Comparison of ENCODE assay signal across 11 cellular contexts in genomic region chr1:54289939-54290233, GRCh38.
DNase-seq lines count a peak whose midpoint lies in the region; ATAC-seq and TF ChIP-seq lines count a peak whose summit lies in the region.
"Had no signal": no experiment of that assay in that cellular context is flagged by ENCODE, and none has a peak within 500 bp of the region (broad histone marks: within the 10 kb centered on the region; RNA-seq: fewer than 3 reads in every experiment).

No MANE protein-coding gene starts in this region.

- no CpG with 5 or more reads among the region's 1 CpG for WGBS in IMR-90 (ENCODE audit: extremely low coverage in 2 of 2, insufficient read length in 1 of 2), 2 experiments
- WGBS in SK-N-SH (ENCODE audit: low lambda C conversion rate), result 100% methylated on average over 1 of the region's 1 CpG

- peaks cover 7% of the 10 kb centered on the region; the same call in 1 of the 2 replicates for H3K79me2 ChIP-seq in SK-N-SH (ENCODE audit: insufficient read depth)

- TF ChIP-seq RAD21 in IMR-90 (IDR thresholded peaks at IDR 0.05; ENCODE audit: low read length) (no peak), SK-N-SH (IDR thresholded peaks at IDR 0.05; ENCODE audit: low read length) (no peak)

- H3K23ac ChIP-seq in IMR-90 (ENCODE audit: low read depth, low read length), result no peak overlapping the region

- H3K27ac ChIP-seq in IMR-90 (ENCODE audit: insufficient read depth, low read length), result no peak overlapping the region
- H3K27ac ChIP-seq in colonic mucosa, result peak overlapping the region; percentile 36
- H3K27ac ChIP-seq in SK-N-SH (ENCODE audit: low read depth in 2 of 2, low read length in 1 of 2), result peak overlapping the region in 1 of 2 experiments; percentile 70; a peak in 1 of 4 replicates

- no peak overlapping the region for H3K4me3 ChIP-seq in IMR-90 (ENCODE audit: insufficient read depth, low read depth, low read length)
- H3K4me3 ChIP-seq in colonic mucosa, result no peak overlapping the region
- H3K4me3 ChIP-seq in SK-N-SH (ENCODE audit: low read depth in 2 of 2, low read length in 1 of 2), result no peak overlapping the region
- H3K4me3 ChIP-seq: smooth muscle cell had no signal

- dilution Hi-C loops in IMR-90 (cut with HindIII; ENCODE audit: low sequenced_read_pairs, unreplicated experiment), result no loop called here

- H3K27me3 ChIP-seq in IMR-90 (ENCODE audit: control insufficient read depth, insufficient read depth, low read length) (no peaks in the 10 kb centered on the region), colonic mucosa (no peaks in the 10 kb centered on the region), SK-N-SH (ENCODE audit: insufficient read depth) (no peaks in the 10 kb centered on the region)

- H4K20me1 ChIP-seq in IMR-90 (ENCODE audit: insufficient read depth, low read length) (peaks cover 60% of the 10 kb centered on the region), SK-N-SH (ENCODE audit: insufficient read depth) (peaks cover 4% of the 10 kb centered on the region; the same call in 1 of the 2 replicates)

- CTCF ChIA-PET in IMR-90 (lab: Yijun Ruan, JAX) (no interaction called here), SK-N-SH (lab: Yijun Ruan, JAX) (interaction anchor here (1.4 to 1.9 kb wide), 3 partner anchors 10 to 169 kb away, joined by 5 read pairs; no protein-coding TSS in a partner anchor)

- H2BK120ac ChIP-seq in IMR-90 (ENCODE audit: low read depth, low read length), result no peak overlapping the region

- TF ChIP-seq POLR2A in IMR-90 (IDR thresholded peaks at IDR 0.05; ENCODE audit: low read depth, low read length), result no peak

- no peaks in the 10 kb centered on the region for H3K9me2 ChIP-seq in SK-N-SH

- H3K9me1 ChIP-seq in IMR-90 (ENCODE audit: insufficient read depth, low read length), result peaks cover 38% of the 10 kb centered on the region

- H3K27ac Mint-ChIP-seq in neural crest cell (ENCODE audit: unreplicated experiment), result peak overlapping the region; percentile 73

- DNase-seq in AG20443 (ENCODE audit: low spot score), result peak; percentile 58
- DNase-seq in IMR-90, result no peak
- no peak for DNase-seq in colonic mucosa
- no peak for DNase-seq in neural crest cell (ENCODE audit: low read depth, low spot score)
- DNase-seq in SK-N-SH, result no peak
- no peak for DNase-seq in GDM1 (lab: John Stamatoyannopoulos, UW)
- no peak for DNase-seq in HuH-7 (ENCODE audit: low spot score)
- DNase-seq: NCI-H1048, SIG-M5 had no signal

- H3K9me3 ChIP-seq in IMR-90 (ENCODE audit: control insufficient read depth, insufficient read depth, low read length) (no peaks in the 10 kb centered on the region), colonic mucosa (no peaks in the 10 kb centered on the region), SK-N-SH (no peaks in the 10 kb centered on the region)

- H3K14ac ChIP-seq in IMR-90 (replicated peaks; ENCODE audit: low read depth, low read length), result no peak overlapping the region

- H3K4me1 Mint-ChIP-seq in neural crest cell, result peaks cover 74% of the 10 kb centered on the region

- no peak overlapping the region for H2BK5ac ChIP-seq in IMR-90 (ENCODE audit: low read depth, low read length, poor library complexity, severe bottlenecking)

- TF ChIP-seq CTCF in IMR-90 (conservative IDR thresholded peaks at IDR 0.05; ENCODE audit: low read depth, low read length), result no peak
- TF ChIP-seq CTCF in colonic mucosa (IDR thresholded peaks at IDR 0.05), result no peak
- no peak for TF ChIP-seq CTCF in neural crest cell (conservative IDR thresholded peaks at IDR 0.05)
- no peak for TF ChIP-seq CTCF in SK-N-SH (IDR thresholded peaks at IDR 0.05)

- no peak overlapping the region for H2AK9ac ChIP-seq in IMR-90 (replicated peaks; ENCODE audit: low read depth, low read length, poor library complexity)

- ATAC-seq in IMR-90 (ENCODE audit: low read depth) (no peak), GM21381 (IDR thresholded peaks at IDR 0.05; ENCODE audit: unreplicated experiment) (no peak)

- H2BK15ac ChIP-seq in IMR-90 (ENCODE audit: low read depth, low read length), result no peak overlapping the region

- H4K5ac ChIP-seq in IMR-90 (ENCODE audit: low read depth, low read length), result no peak overlapping the region

- H3K9ac ChIP-seq in IMR-90 (ENCODE audit: low read depth, low read length), result no peak overlapping the region
- H3K9ac ChIP-seq in colonic mucosa (ENCODE audit: low read depth in 2 of 2, low read length in 2 of 2), result no peak overlapping the region
- H3K9ac ChIP-seq in SK-N-SH, result no peak overlapping the region

- no peak overlapping the region for H2AK5ac ChIP-seq in IMR-90 (ENCODE audit: low read depth, low read length)

- no peak overlapping the region for H3K18ac ChIP-seq in IMR-90 (ENCODE audit: low read depth, low read length)

- no peaks in the 10 kb centered on the region for H3K27me3 Mint-ChIP-seq in neural crest cell (ENCODE audit: low read depth)

- H3K36me3 ChIP-seq in IMR-90 (ENCODE audit: control insufficient read depth, insufficient read depth, low read length), result no peaks in the 10 kb centered on the region
- H3K36me3 ChIP-seq in colonic mucosa, result no peaks in the 10 kb centered on the region
- no peaks in the 10 kb centered on the region for H3K36me3 ChIP-seq in SK-N-SH (replicated peaks in 1 of 2; ENCODE audit: control insufficient read depth in 1 of 2, insufficient read depth in 2 of 2, low read length in 1 of 2)

- H3K36me3 Mint-ChIP-seq in neural crest cell (ENCODE audit: low read depth), result no peaks in the 10 kb centered on the region

- H4K91ac ChIP-seq in IMR-90 (ENCODE audit: insufficient read depth, low read depth, low read length), result no peak overlapping the region; the same call in 1 of the 2 replicates

- in situ Hi-C loops in IMR-90 (cut with MboI; ENCODE audit: low sequenced_read_pairs), result no loop called here

- no peak overlapping the region for H2BK20ac ChIP-seq in IMR-90 (ENCODE audit: low read depth, low read length)

- no peak for TF ChIP-seq EP300 in SK-N-SH (IDR thresholded peaks at IDR 0.05; ENCODE audit: borderline replicate concordance in 1 of 2, low read depth in 1 of 2, low read length in 1 of 2)

- peaks cover 30 to 81% of the 10 kb centered on the region in 2 experiments for H3K79me1 ChIP-seq in IMR-90 (ENCODE audit: low read depth in 1 of 2, low read length in 2 of 2)

- no peak overlapping the region for H3K4me3 Mint-ChIP-seq in neural crest cell

- POLR2A ChIA-PET in IMR-90 (lab: Charles Lee; ENCODE audit: unreplicated experiment) (no interaction called here), SK-N-SH (lab: Yijun Ruan, JAX) (no interaction called here)

- H3K9me3 Mint-ChIP-seq in neural crest cell, result no peaks in the 10 kb centered on the region

- BruUV-seq in IMR-90 (replicated peaks; lab: Mats Ljungman, UMichigan), result no TSS peak

- intact Hi-C loops in IMR-90 (cut with micrococcal nuclease) (no loop called here), colonic mucosa (cut with DNase I) (no loop called here)

- H3K4ac ChIP-seq in IMR-90 (ENCODE audit: low read depth, low read length), result no peak overlapping the region; the same call in 1 of the 2 replicates

- H3K4me1 ChIP-seq in IMR-90 (ENCODE audit: control insufficient read depth, insufficient read depth, low read length), result peaks cover 32% of the 10 kb centered on the region
- H3K4me1 ChIP-seq in colonic mucosa, result peaks cover 34% of the 10 kb centered on the region
- peaks cover 13 to 79% of the 10 kb centered on the region in 2 experiments; a peak in 3 of 4 replicates for H3K4me1 ChIP-seq in SK-N-SH (ENCODE audit: control insufficient read depth in 1 of 2, insufficient read depth in 2 of 2, low read depth in 1 of 2, low read length in 1 of 2)

- H3K56ac ChIP-seq in IMR-90 (ENCODE audit: extremely low read depth, insufficient read depth, low read length), result no peak overlapping the region

- no peak overlapping the region for H4K8ac ChIP-seq in IMR-90 (ENCODE audit: low read depth in 2 of 2, low read length in 2 of 2)

- H2AFZ ChIP-seq in IMR-90 (replicated peaks; ENCODE audit: low read length, poor library complexity), result no peak overlapping the region
- no peak overlapping the region for H2AFZ ChIP-seq in SK-N-SH (ENCODE audit: low read depth)

- H3K4me2 ChIP-seq in IMR-90 (ENCODE audit: low read depth, low read length) (no peak overlapping the region), SK-N-SH (no peak overlapping the region)

- H3F3A ChIP-seq in SK-N-SH (replicated peaks; ENCODE audit: insufficient read depth), result no peaks in the 10 kb centered on the region

TF ChIP-seq in IMR-90, 13 proteins besides CTCF, POLR2A, EP300 and RAD21:
- TF ChIP-seq CHD1 (IDR thresholded peaks at IDR 0.05; ENCODE audit: low read depth, low read length), result no peak
- TF ChIP-seq USF2 (IDR thresholded peaks at IDR 0.05; ENCODE audit: low read depth, low read length), result 0 out of 2 replicates have a peak, but pooled peaks have one; percentile 14

TF ChIP-seq in SK-N-SH, 30 proteins besides CTCF, POLR2A, EP300 and RAD21 (continues in another document):
- TF ChIP-seq RCOR1 (IDR thresholded peaks at IDR 0.05; ENCODE audit: low read length) (no peak), GABPA (IDR thresholded peaks at IDR 0.05; ENCODE audit: low read depth) (no peak), FOXJ3 (CRISPR knock-in tag; IDR thresholded peaks at IDR 0.05) (no peak), NFIC (IDR thresholded peaks at IDR 0.05; ENCODE audit: borderline replicate concordance) (no peak), MEF2A (IDR thresholded peaks at IDR 0.05; ENCODE audit: borderline replicate concordance, low read depth) (no peak)
- TF ChIP-seq, protein P1, sequence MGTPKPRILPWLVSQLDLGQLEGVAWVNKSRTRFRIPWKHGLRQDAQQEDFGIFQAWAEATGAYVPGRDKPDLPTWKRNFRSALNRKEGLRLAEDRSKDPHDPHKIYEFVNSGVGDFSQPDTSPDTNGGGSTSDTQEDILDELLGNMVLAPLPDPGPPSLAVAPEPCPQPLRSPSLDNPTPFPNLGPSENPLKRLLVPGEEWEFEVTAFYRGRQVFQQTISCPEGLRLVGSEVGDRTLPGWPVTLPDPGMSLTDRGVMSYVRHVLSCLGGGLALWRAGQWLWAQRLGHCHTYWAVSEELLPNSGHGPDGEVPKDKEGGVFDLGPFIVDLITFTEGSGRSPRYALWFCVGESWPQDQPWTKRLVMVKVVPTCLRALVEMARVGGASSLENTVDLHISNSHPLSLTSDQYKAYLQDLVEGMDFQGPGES (IDR thresholded peaks at IDR 0.05; ENCODE audit: low read depth, low read length), result no peak
- TF ChIP-seq, protein P2, sequence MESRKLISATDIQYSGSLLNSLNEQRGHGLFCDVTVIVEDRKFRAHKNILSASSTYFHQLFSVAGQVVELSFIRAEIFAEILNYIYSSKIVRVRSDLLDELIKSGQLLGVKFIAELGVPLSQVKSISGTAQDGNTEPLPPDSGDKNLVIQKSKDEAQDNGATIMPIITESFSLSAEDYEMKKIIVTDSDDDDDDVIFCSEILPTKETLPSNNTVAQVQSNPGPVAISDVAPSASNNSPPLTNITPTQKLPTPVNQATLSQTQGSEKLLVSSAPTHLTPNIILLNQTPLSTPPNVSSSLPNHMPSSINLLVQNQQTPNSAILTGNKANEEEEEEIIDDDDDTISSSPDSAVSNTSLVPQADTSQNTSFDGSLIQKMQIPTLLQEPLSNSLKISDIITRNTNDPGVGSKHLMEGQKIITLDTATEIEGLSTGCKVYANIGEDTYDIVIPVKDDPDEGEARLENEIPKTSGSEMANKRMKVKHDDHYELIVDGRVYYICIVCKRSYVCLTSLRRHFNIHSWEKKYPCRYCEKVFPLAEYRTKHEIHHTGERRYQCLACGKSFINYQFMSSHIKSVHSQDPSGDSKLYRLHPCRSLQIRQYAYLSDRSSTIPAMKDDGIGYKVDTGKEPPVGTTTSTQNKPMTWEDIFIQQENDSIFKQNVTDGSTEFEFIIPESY (IDR thresholded peaks at IDR 0.05; ENCODE audit: borderline replicate concordance, low read depth), result no peak
